In the genomic region with DNA sequence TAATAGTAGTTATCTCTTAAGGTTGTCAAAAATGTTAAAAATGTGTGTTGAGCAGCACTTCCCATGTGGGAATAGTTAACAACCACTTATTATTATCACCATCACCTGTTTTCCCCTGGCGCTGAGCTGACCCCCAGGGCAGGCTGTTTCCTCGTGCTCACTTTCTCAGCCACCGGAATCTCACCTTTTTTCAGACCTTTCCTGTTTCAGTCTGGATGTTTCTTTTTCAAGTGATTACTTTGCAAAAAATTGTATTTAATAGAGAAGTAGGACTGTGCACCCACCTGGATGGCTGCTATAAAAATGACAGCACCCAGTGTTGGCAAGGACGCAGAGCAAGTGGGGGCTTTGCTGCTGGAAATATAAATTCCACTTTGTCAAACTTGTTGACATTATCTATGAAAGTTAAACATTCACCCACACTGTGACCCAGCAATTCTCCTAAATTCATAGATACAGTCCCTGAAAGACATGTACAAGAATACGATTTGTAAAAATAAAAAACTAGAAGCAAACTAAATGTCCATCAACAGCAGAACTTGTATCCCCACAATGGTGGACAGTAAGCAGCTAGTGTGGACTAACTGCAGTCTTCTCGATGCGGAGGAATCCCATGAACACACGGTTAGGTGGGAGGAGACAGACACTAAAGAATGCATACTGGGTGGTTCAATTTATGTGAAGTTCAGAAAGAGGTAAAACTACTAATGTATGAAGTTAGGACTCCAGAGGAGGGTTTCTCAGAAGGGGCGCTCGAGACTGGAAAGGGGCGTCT, we compare ENCODE assay signal across 1 cellular context.
TF ChIP-seq lines count a peak whose summit lies in the region.

No MANE protein-coding gene starts in this region.

TF ChIP-seq in GM23338, 12 proteins besides CTCF, POLR2A, EP300 and RAD21 (continued from another document):
- TF ChIP-seq, protein P1, sequence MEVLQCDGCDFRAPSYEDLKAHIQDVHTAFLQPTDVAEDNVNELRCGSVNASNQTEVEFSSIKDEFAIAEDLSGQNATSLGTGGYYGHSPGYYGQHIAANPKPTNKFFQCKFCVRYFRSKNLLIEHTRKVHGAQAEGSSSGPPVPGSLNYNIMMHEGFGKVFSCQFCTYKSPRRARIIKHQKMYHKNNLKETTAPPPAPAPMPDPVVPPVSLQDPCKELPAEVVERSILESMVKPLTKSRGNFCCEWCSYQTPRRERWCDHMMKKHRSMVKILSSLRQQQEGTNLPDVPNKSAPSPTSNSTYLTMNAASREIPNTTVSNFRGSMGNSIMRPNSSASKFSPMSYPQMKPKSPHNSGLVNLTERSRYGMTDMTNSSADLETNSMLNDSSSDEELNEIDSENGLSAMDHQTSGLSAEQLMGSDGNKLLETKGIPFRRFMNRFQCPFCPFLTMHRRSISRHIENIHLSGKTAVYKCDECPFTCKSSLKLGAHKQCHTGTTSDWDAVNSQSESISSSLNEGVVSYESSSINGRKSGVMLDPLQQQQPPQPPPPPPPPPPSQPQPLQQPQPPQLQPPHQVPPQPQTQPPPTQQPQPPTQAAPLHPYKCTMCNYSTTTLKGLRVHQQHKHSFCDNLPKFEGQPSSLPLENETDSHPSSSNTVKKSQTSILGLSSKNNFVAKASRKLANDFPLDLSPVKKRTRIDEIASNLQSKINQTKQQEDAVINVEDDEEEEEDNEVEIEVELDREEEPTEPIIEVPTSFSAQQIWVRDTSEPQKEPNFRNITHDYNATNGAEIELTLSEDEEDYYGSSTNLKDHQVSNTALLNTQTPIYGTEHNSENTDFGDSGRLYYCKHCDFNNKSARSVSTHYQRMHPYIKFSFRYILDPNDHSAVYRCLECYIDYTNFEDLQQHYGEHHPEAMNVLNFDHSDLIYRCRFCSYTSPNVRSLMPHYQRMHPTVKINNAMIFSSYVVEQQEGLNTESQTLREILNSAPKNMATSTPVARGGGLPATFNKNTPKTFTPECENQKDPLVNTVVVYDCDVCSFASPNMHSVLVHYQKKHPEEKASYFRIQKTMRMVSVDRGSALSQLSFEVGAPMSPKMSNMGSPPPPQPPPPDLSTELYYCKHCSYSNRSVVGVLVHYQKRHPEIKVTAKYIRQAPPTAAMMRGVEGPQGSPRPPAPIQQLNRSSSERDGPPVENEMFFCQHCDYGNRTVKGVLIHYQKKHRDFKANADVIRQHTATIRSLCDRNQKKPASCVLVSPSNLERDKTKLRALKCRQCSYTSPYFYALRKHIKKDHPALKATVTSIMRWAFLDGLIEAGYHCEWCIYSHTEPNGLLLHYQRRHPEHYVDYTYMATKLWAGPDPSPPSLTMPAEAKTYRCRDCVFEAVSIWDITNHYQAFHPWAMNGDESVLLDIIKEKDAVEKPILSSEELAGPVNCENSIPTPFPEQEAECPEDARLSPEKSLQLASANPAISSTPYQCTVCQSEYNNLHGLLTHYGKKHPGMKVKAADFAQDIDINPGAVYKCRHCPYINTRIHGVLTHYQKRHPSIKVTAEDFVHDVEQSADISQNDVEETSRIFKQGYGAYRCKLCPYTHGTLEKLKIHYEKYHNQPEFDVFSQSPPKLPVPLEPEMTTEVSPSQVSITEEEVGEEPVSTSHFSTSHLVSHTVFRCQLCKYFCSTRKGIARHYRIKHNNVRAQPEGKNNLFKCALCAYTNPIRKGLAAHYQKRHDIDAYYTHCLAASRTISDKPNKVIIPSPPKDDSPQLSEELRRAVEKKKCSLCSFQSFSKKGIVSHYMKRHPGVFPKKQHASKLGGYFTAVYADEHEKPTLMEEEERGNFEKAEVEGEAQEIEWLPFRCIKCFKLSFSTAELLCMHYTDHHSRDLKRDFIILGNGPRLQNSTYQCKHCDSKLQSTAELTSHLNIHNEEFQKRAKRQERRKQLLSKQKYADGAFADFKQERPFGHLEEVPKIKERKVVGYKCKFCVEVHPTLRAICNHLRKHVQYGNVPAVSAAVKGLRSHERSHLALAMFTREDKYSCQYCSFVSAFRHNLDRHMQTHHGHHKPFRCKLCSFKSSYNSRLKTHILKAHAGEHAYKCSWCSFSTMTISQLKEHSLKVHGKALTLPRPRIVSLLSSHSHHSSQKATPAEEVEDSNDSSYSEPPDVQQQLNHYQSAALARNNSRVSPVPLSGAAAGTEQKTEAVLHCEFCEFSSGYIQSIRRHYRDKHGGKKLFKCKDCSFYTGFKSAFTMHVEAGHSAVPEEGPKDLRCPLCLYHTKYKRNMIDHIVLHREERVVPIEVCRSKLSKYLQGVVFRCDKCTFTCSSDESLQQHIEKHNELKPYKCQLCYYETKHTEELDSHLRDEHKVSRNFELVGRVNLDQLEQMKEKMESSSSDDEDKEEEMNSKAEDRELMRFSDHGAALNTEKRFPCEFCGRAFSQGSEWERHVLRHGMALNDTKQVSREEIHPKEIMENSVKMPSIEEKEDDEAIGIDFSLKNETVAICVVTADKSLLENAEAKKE (CRISPR knock-in tag; IDR thresholded peaks at IDR 0.05): no peak
